ENCODE assay signal across 21 cellular contexts in the genomic region with DNA sequence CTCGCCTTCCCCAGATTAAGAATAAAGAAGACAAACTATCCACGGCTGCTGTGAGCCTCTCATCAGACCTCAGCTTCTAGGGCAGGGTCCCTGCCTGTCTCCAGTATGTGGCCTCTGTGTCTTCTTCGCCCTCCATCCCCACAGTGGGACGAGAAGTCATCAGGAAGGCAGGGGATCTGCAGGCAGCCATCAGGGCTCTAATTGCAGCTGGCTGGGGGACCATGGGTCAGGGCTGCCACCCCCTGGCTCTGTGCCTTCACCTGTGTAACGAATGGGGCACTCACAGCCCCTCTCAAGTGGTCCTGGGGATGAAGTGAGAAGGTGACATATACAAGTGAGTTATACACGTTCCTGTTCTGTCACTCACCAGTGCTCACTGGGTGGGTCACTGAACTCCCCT.
A peak's percentile ranks its signal among the peaks of the same experiment; 100 is the strongest.
DNase-seq lines count a peak whose midpoint lies in the region; ATAC-seq and TF ChIP-seq lines count a peak whose summit lies in the region.
"Had no signal": no experiment of that assay in that cellular context is flagged by ENCODE, and none has a peak within 500 bp of the region (broad histone marks: within the 10 kb centered on the region; RNA-seq: fewer than 3 reads in every experiment).

No MANE protein-coding gene starts in this region.

- TF ChIP-seq CTCF in heart right ventricle (IDR thresholded peaks at IDR 0.05) (no peak), coronary artery (IDR thresholded peaks at IDR 0.05) (no peak), upper lobe of right lung (IDR thresholded peaks at IDR 0.05) (no peak), nephron progenitor cell (IDR thresholded peaks at IDR 0.05) (no peak)

- no peak overlapping the region for H2BK120ac ChIP-seq in neuronal stem cell (ENCODE audit: low read depth, low read length)

- intact Hi-C loops in cardiac septum (cut with DNase I): loop anchor here (5.0 kb wide), 1 partner anchor 99 kb away; no protein-coding TSS in a partner anchor
- intact Hi-C loops in heart right ventricle (cut with DNase I): loop anchor here in 1 of 10 donors (10.0 kb wide), 1 partner anchor 691 kb away; no protein-coding TSS in a partner anchor
- intact Hi-C loops in upper lobe of right lung (cut with DNase I): no loop called here

- H3K4me1 ChIP-seq in heart right ventricle (peaks cover 0 to 10% (median 0%) of the 10 kb centered on the region in 9 donors), neuronal stem cell (ENCODE audit: control insufficient read depth in 2 of 2, insufficient read depth in 1 of 2, low read depth in 1 of 2, low read length in 2 of 2) (no peaks in the 10 kb centered on the region), upper lobe of right lung (no peaks in the 10 kb centered on the region)
- H3K4me1 ChIP-seq: BE2C had no signal

- no peak overlapping the region for H3K23ac ChIP-seq in neuronal stem cell (ENCODE audit: low read depth, low read length, poor library complexity)

- peaks cover 33% of the 10 kb centered on the region for H3K27me3 Mint-ChIP-seq in nephron progenitor cell (ENCODE audit: low read depth, poor library complexity)

- no peak overlapping the region for H4K91ac ChIP-seq in neuronal stem cell (ENCODE audit: low read depth, low read length, poor library complexity)

- H2BK12ac ChIP-seq in neuronal stem cell (ENCODE audit: low read length): no peak overlapping the region

- DNase-seq in cardiac septum (ENCODE audit: low spot score): peak; percentile 53
- DNase-seq in heart right ventricle: no peak
- peak; percentile 56 for DNase-seq in coronary artery (ENCODE audit: low spot score)
- no peak for DNase-seq in neuronal stem cell (ENCODE audit: low spot score)
- peak; percentile 21 for DNase-seq in upper lobe of right lung
- no peak for DNase-seq in amygdala (lab: John Stamatoyannopoulos, UW)
- DNase-seq in nephron progenitor cell: no peak
- no peak for DNase-seq in NCI-H2081 (lab: John Stamatoyannopoulos, UW)
- DNase-seq: ACHN; BE2C; CD4-positive, CD25-positive, alpha-beta regulatory T cell; CD8-positive, alpha-beta memory T cell; COR-L47; DMS 273 treated with DMSO at 0.1 percent for 48 hours; DMS53; DND-41; EL; GOT3; H9 had no signal

- peaks cover 0 to 3% (median 0%) of the 10 kb centered on the region in 7 donors for H3K27me3 ChIP-seq in heart right ventricle
- peaks cover 0 to 2% (median 0%) of the 10 kb centered on the region in 3 experiments for H3K27me3 ChIP-seq in neuronal stem cell (ENCODE audit: control insufficient read depth in 3 of 3, insufficient read depth in 3 of 3, low read depth in 1 of 3, low read length in 3 of 3)
- peaks cover 5% of the 10 kb centered on the region for H3K27me3 ChIP-seq in upper lobe of right lung

- H3K9me3 ChIP-seq in heart right ventricle (no peaks in the 10 kb centered on the region), neuronal stem cell (replicated peaks in 1 of 2; ENCODE audit: control insufficient read depth in 2 of 2, insufficient read depth in 1 of 2, low read depth in 1 of 2, low read length in 2 of 2) (no peaks in the 10 kb centered on the region), upper lobe of right lung (no peaks in the 10 kb centered on the region)
- H3K9me3 ChIP-seq: BE2C had no signal

- H3K4me1 Mint-ChIP-seq in nephron progenitor cell: peaks cover 8% of the 10 kb centered on the region

- ATAC-seq in heart right ventricle: no peak
- ATAC-seq in upper lobe of right lung: no peak
- ATAC-seq: GM12878, HepG2 had no signal

- no peak overlapping the region for H3K4me2 ChIP-seq in neuronal stem cell (ENCODE audit: insufficient read depth, low read length, poor library complexity, severe bottlenecking)

- H2BK15ac ChIP-seq in neuronal stem cell (ENCODE audit: low read length): no peak overlapping the region

- H3K27ac ChIP-seq in heart right ventricle (no peak overlapping the region), coronary artery (no peak overlapping the region), neuronal stem cell (replicated peaks; ENCODE audit: low read length) (no peak overlapping the region), upper lobe of right lung (no peak overlapping the region)

- H2AFZ ChIP-seq in neuronal stem cell (ENCODE audit: low read length): no peak overlapping the region

- H3K18ac ChIP-seq in neuronal stem cell (ENCODE audit: low read length): peak overlapping the region; percentile 53

- no peak overlapping the region for H2AK5ac ChIP-seq in neuronal stem cell (ENCODE audit: low read depth, low read length)

- H3K4me3 ChIP-seq in heart right ventricle: no peak overlapping the region
- no peak overlapping the region for H3K4me3 ChIP-seq in coronary artery
- peak overlapping the region in 1 of 2 donors; percentile 16 for H3K4me3 ChIP-seq in neuronal stem cell (ENCODE audit: low read length in 2 of 2)
- no peak overlapping the region for H3K4me3 ChIP-seq in upper lobe of right lung
- H3K4me3 ChIP-seq: GM12878 had no signal

- no peak overlapping the region for H3K9ac ChIP-seq in neuronal stem cell (ENCODE audit: low read depth, low read length, poor library complexity)

- 72 to 76% methylated on average over 6 of the region's 6 CpGs for WGBS in heart right ventricle, 2 donors
- WGBS in neuronal stem cell (ENCODE audit: extremely low coverage in 2 of 2, insufficient read length in 2 of 2, insufficient replicate concordance in 1 of 2), 2 donors: no CpG with 5 or more reads among the region's 6 CpGs

- H3K4me3 Mint-ChIP-seq in nephron progenitor cell: no peak overlapping the region
- H3K4me3 Mint-ChIP-seq: CD4-positive, CD25-positive, alpha-beta regulatory T cell; CD8-positive, alpha-beta memory T cell; H9 had no signal

- H3K14ac ChIP-seq in neuronal stem cell (ENCODE audit: low read length): peak overlapping the region; percentile 42

- H3K36me3 ChIP-seq in heart right ventricle (no peaks in the 10 kb centered on the region), neuronal stem cell (replicated peaks in 1 of 2; ENCODE audit: control insufficient read depth in 2 of 2, insufficient read depth in 2 of 2, low read length in 2 of 2) (no peaks in the 10 kb centered on the region), upper lobe of right lung (no peaks in the 10 kb centered on the region)
- H3K36me3 ChIP-seq: BE2C had no signal

- no peaks in the 10 kb centered on the region for H3K9me3 Mint-ChIP-seq in nephron progenitor cell
- H3K9me3 Mint-ChIP-seq: CD8-positive, alpha-beta memory T cell; H9 had no signal

- H3K36me3 Mint-ChIP-seq in nephron progenitor cell (ENCODE audit: low read depth): no peaks in the 10 kb centered on the region
- H3K36me3 Mint-ChIP-seq: CD4-positive, CD25-positive, alpha-beta regulatory T cell; CD8-positive, alpha-beta memory T cell had no signal

- H2BK5ac ChIP-seq in neuronal stem cell (ENCODE audit: low read length): no peak overlapping the region

- H3K4ac ChIP-seq in neuronal stem cell (ENCODE audit: low read length): no peak overlapping the region

- H3K79me1 ChIP-seq in neuronal stem cell (ENCODE audit: low read depth, low read length): no peaks in the 10 kb centered on the region

- no peak overlapping the region for H4K8ac ChIP-seq in neuronal stem cell (ENCODE audit: low read depth, low read length)

- H3K27ac Mint-ChIP-seq in nephron progenitor cell: no peak overlapping the region
- H3K27ac Mint-ChIP-seq: CD4-positive, CD25-positive, alpha-beta regulatory T cell; CD8-positive, alpha-beta memory T cell; H9 had no signal

Comparison
In these comparisons a context has a peak if more than half of its experiments do, and no peak if none do; other contexts are left out.
1. DNase-seq: peak in cardiac septum (single experiment), coronary artery (single experiment) and upper lobe of right lung (single experiment); none in heart right ventricle (0 of 2), neuronal stem cell (single experiment), amygdala (0 of 56), nephron progenitor cell (single experiment) and NCI-H2081 (0 of 2).